Comparison of ENCODE assay signal across 8 cellular contexts in the genomic region with DNA sequence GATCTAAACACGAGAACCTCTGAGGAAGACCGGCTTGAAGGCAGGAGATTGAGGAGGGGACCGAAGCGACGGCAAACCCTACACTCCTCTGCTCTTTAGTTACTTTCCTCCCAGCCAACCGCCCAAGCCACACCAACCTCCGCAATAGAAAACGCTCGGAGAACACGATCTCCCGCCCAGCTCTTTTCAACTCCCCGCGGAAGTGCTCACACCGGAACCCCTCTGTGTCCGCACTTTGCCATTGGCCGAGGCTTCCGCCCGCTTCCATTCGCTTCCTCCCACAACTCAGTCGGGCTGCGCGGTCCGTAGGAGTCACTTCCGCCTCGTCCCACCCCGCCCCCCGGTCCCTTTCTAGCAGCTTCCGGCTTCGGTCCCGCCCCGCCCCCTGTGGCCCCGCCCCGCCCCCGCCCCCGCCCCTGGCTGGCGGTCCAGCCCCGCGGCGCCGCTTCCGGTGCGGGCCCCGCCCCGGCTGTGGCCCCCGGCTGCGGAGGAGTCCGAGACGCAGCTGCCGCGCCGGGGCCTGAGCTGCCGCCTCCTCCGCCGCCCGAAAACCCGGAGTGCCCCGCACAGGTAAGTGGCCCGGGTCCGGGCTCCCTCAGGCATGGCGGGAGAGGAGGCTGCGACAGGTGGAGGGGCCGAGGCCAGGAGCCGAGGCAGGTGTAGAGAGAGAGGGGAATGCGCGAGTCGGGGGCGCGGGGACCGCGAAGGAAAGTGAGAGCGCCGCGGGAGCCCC. TPM values are rescaled to one million over a fixed set of nuclear protein-coding genes. Genes with fewer than 3 reads are reported as not detected.
A peak's percentile ranks its signal among the peaks of the same experiment; 100 is the strongest.
DNase-seq lines count a peak whose midpoint lies in the region; ATAC-seq and TF ChIP-seq lines count a peak whose summit lies in the region.

A gene with protein sequence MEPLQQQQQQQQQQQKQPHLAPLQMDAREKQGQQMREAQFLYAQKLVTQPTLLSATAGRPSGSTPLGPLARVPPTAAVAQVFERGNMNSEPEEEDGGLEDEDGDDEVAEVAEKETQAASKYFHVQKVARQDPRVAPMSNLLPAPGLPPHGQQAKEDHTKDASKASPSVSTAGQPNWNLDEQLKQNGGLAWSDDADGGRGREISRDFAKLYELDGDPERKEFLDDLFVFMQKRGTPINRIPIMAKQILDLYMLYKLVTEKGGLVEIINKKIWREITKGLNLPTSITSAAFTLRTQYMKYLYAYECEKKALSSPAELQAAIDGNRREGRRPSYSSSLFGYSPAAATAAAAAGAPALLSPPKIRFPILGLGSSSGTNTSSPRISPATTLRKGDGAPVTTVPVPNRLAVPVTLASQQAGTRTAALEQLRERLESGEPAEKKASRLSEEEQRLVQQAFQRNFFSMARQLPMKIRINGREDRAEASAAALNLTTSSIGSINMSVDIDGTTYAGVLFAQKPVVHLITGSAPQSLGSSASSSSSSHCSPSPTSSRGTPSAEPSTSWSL (plus strand): TSS at position 460 of the 733 bp plus-strand sequence. CDS start 2,717 bp downstream, outside the sequence.

- no peaks in the 10 kb centered on the region for H3K27me3 ChIP-seq in colonic mucosa

- peak; percentile 54 to 97 (median 94) for DNase-seq in C1 segment of cervical spinal cord (lab: John Stamatoyannopoulos, UW)
- DNase-seq in NCI-H69 (lab: John Stamatoyannopoulos, UW), result peak; percentile 96
- DNase-seq in activated CD4-positive, alpha-beta T cell treated with anti-CD3 and anti-CD28 coated beads, Interleukin-2, amount 10 ng/mL, durations not matched to agents 24 days and 14 days, result peak; percentile 97
- peak; percentile 98 for DNase-seq in colonic mucosa
- DNase-seq in left kidney (ENCODE audit: low read depth, low spot score), result peak; percentile 99
- peak; percentile 93 to 95 for DNase-seq in stimulated activated CD4-positive, alpha-beta T cell treated with anti-CD3 and anti-CD28 coated beads, Interleukin-1b, Interleukin-23, amount 100 ng/mL, for 4 hours (ENCODE audit: low read depth in 2 of 2)

- peak within 1 kb of the TSS; percentile 75 for H3K27ac ChIP-seq in colonic mucosa

- ATAC-seq in GM19372 (IDR thresholded peaks at IDR 0.05; ENCODE audit: low read depth, unreplicated experiment) (peak; percentile 84), HG03521 (IDR thresholded peaks at IDR 0.05; ENCODE audit: unreplicated experiment) (peak; percentile 83)

- H3K9me3 Mint-ChIP-seq in activated CD4-positive, alpha-beta T cell treated with anti-CD3 and anti-CD28 coated beads, Interleukin-2, amount 10 ng/mL, durations not matched to agents 24 days and 14 days, result no peaks in the 10 kb centered on the region

- no peaks in the 10 kb centered on the region for H3K9me3 ChIP-seq in colonic mucosa

- peaks cover 28% of the 10 kb centered on the region for H3K36me3 Mint-ChIP-seq in activated CD4-positive, alpha-beta T cell treated with anti-CD3 and anti-CD28 coated beads, Interleukin-2, amount 10 ng/mL, durations not matched to agents 24 days and 14 days (ENCODE audit: low read depth)

- H3K4me1 ChIP-seq in colonic mucosa, result peaks cover 16% of the 10 kb centered on the region

- no peaks in the 10 kb centered on the region for H3K27me3 Mint-ChIP-seq in activated CD4-positive, alpha-beta T cell treated with anti-CD3 and anti-CD28 coated beads, Interleukin-2, amount 10 ng/mL, durations not matched to agents 24 days and 14 days

- H3K27ac Mint-ChIP-seq in activated CD4-positive, alpha-beta T cell treated with anti-CD3 and anti-CD28 coated beads, Interleukin-2, amount 10 ng/mL, durations not matched to agents 24 days and 14 days, result peak within 1 kb of the TSS; percentile 95

- H3K36me3 ChIP-seq in colonic mucosa, result no peaks in the 10 kb centered on the region

- no peak for TF ChIP-seq CTCF in colonic mucosa (IDR thresholded peaks at IDR 0.05)

- intact Hi-C loops in activated CD4-positive, alpha-beta T cell treated with anti-CD3 and anti-CD28 coated beads, Interleukin-2, amount 10 ng/mL, durations not matched to agents 24 days and 14 days (cut with micrococcal nuclease), result loop anchor here (1.0 to 10.0 kb wide), 10 partner anchors 58 to 910 kb away; partner anchors contain the start of genes C15orf39, CLK3, PML and SEMA7A
- intact Hi-C loops in colonic mucosa (cut with DNase I), result loop anchor here (5.0 to 10.0 kb wide), 2 partner anchors 76 kb away; partner anchors contain the start of genes CLK3 and UBL7

- peak within 1 kb of the TSS; percentile 82 to 86 for H3K9ac ChIP-seq in colonic mucosa (ENCODE audit: low read depth in 2 of 2, low read length in 2 of 2)

- H3K4me3 ChIP-seq in colonic mucosa, result peak within 1 kb of the TSS; percentile 94

- H3K4me3 Mint-ChIP-seq in activated CD4-positive, alpha-beta T cell treated with anti-CD3 and anti-CD28 coated beads, Interleukin-2, amount 10 ng/mL, durations not matched to agents 24 days and 14 days, result peak within 1 kb of the TSS; percentile 98

- H3K4me1 Mint-ChIP-seq in activated CD4-positive, alpha-beta T cell treated with anti-CD3 and anti-CD28 coated beads, Interleukin-2, amount 10 ng/mL, durations not matched to agents 24 days and 14 days, result peaks cover 44% of the 10 kb centered on the region

RNA-seq across cellular contexts. Expression of the gene that starts here (rescaled TPM):
- total RNA-seq in activated CD4-positive, alpha-beta T cell treated with anti-CD3 and anti-CD28 coated beads, Interleukin-2, amount 10 ng/mL, durations not matched to agents 24 days and 14 days, result 31.1 and 33.9 TPM in 2 replicates
- total RNA-seq in colonic mucosa, result 1 to 10 TPM; 8.8 to 9.5 TPM

Comparison
In these comparisons a context has a peak if more than half of its experiments do, and no peak if none do; other contexts are left out.
1. Peak in every context shown above with its lines: DNase-seq, ATAC-seq, H3K4me3 ChIP-seq and H3K27ac ChIP-seq.